Comparison of ENCODE assay signal across 8 cellular contexts in the genomic region with DNA sequence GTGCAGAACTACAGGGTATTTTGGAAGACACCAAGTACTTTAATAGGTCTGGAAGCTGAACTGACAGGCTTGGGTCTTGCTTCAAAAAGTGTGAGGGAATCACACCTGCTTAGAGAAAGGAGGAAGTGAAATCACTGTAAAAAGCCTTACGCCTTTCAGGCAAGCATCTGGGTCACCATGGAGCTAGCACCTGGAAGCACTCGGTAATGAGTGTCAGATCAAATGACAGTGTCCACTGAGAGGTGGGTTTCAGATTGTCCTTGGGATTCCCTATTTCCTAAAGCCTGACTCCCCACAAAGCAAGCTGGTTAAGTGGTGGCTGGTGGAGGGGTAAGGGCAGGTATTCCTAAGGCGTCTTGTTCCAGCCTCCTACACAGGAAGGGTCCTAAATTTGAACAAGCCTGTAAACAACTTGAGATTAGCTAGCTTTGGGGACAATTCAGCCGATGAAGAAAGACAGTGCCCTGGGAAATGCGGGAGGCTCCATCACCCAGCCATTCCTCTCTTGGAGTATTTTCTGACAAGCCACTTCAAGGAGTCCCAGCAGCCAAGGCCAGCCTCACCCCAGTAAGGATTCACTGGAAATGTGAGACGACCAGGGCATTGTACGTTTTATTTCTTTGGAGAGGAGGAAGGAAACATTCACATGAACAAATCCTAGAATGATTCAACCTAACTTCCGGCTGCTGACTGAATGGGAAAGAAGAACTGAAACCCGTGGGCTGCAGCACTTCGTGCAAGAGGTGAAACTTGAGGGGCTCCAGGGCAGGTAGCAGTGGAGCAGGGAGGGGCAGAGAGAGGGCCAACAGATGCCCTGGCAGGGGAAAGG.
DNase-seq lines count a peak whose midpoint lies in the region; ATAC-seq and TF ChIP-seq lines count a peak whose summit lies in the region.

No MANE protein-coding gene starts in this region.

- no peaks in the 10 kb centered on the region for H3K27me3 Mint-ChIP-seq in activated naive CD8-positive, alpha-beta T cell treated with anti-CD3 and anti-CD28 coated beads, Interleukin-2, amount 10 ng/mL, durations not matched to agents 7 days and 5 days

- H3K36me3 ChIP-seq in stomach: no peaks in the 10 kb centered on the region

- H3K9me3 Mint-ChIP-seq in activated naive CD8-positive, alpha-beta T cell treated with anti-CD3 and anti-CD28 coated beads, Interleukin-2, amount 10 ng/mL, durations not matched to agents 7 days and 5 days: no peaks in the 10 kb centered on the region

- intact Hi-C loops in stomach (cut with DNase I; ENCODE audit: low total_unique reads): no loop called here

- H3K4me1 Mint-ChIP-seq in activated naive CD8-positive, alpha-beta T cell treated with anti-CD3 and anti-CD28 coated beads, Interleukin-2, amount 10 ng/mL, durations not matched to agents 7 days and 5 days: peaks cover 77% of the 10 kb centered on the region

- WGBS in stomach, 5 donors: 71 to 82% (median 81%) methylated on average over 10 of the region's 10 CpGs

- H3K4me3 Mint-ChIP-seq in activated naive CD8-positive, alpha-beta T cell treated with anti-CD3 and anti-CD28 coated beads, Interleukin-2, amount 10 ng/mL, durations not matched to agents 7 days and 5 days: peak overlapping the region; percentile 89

- POLR2A ChIA-PET in activated naive CD8-positive, alpha-beta T cell treated with anti-CD3 and anti-CD28 coated beads, Interleukin-2, amount 10 ng/mL, durations not matched to agents 7 days and 5 days (lab: Charles Lee): interaction anchor here (0.9 to 5.3 kb wide), 10 partner anchors 11 to 215 kb away, joined by 3 to 85 read pairs (median 16); a partner anchor contains a TSS

- no peaks in the 10 kb centered on the region for H3K9me3 ChIP-seq in stomach

- no peak for TF ChIP-seq POLR2A in stomach (IDR thresholded peaks at IDR 0.05)

- H3K27ac Mint-ChIP-seq in activated naive CD8-positive, alpha-beta T cell treated with anti-CD3 and anti-CD28 coated beads, Interleukin-2, amount 10 ng/mL, durations not matched to agents 7 days and 5 days: peak overlapping the region; percentile 96

- H3K27ac ChIP-seq in stomach: peak overlapping the region in 3 of 5 donors; percentile 21 to 35 (median 33)

- H3K4me3 ChIP-seq in stomach: no peak overlapping the region

- no peak for TF ChIP-seq CTCF in stomach (IDR thresholded peaks at IDR 0.05)

- no peaks in the 10 kb centered on the region for H3K27me3 ChIP-seq in stomach

- ATAC-seq in GM18858 (IDR thresholded peaks at IDR 0.05; ENCODE audit: unreplicated experiment) (peak; percentile 63), HG02678 (IDR thresholded peaks at IDR 0.05; ENCODE audit: unreplicated experiment) (peak; percentile 64)
- ATAC-seq in activated naive CD8-positive, alpha-beta T cell treated with anti-CD3 and anti-CD28 coated beads, Interleukin-2, amount 10 ng/mL, durations not matched to agents 7 days and 5 days (ENCODE audit: low read depth): peak; percentile 5

- H3K36me3 Mint-ChIP-seq in activated naive CD8-positive, alpha-beta T cell treated with anti-CD3 and anti-CD28 coated beads, Interleukin-2, amount 10 ng/mL, durations not matched to agents 7 days and 5 days: peaks cover 17% of the 10 kb centered on the region

- H3K4me1 ChIP-seq in stomach: peaks cover 0 to 40% (median 20%) of the 10 kb centered on the region in 4 donors

- TF ChIP-seq EP300 in stomach (IDR thresholded peaks at IDR 0.05): no peak

- peak; percentile 49 for DNase-seq in NCI-H187 treated with DMSO at 0.1 percent for 48 hours (lab: John Stamatoyannopoulos, UW)
- peak; percentile 46 for DNase-seq in activated naive CD8-positive, alpha-beta T cell treated with anti-CD3 and anti-CD28 coated beads, Interleukin-2, amount 10 ng/mL, durations not matched to agents 7 days and 5 days
- DNase-seq in stomach: no peak
- no peak for DNase-seq in hippocampal formation (lab: John Stamatoyannopoulos, UW)
- no peak for DNase-seq in A172 (ENCODE audit: low spot score)
- DNase-seq in T1000 (lab: John Stamatoyannopoulos, UW): no peak

Comparison
In these comparisons a context has a peak if more than half of its experiments do, and no peak if none do; other contexts are left out.
1. ATAC-seq: peak in every context shown above with its lines; median percentile 64 in HG02678; 63 in GM18858; 5 in activated naive CD8-positive, alpha-beta T cell treated with anti-CD3 and anti-CD28 coated beads, Interleukin-2, amount 10 ng/mL, durations not matched to agents 7 days and 5 days.
2. DNase-seq: peak in NCI-H187 treated with DMSO at 0.1 percent for 48 hours (single experiment) and activated naive CD8-positive, alpha-beta T cell treated with anti-CD3 and anti-CD28 coated beads, Interleukin-2, amount 10 ng/mL, durations not matched to agents 7 days and 5 days (single experiment); none in stomach (single experiment), hippocampal formation (0 of 2), A172 (single experiment) and T1000 (single experiment).